11 cellular contexts compared by ENCODE assay signal in the genomic region with DNA sequence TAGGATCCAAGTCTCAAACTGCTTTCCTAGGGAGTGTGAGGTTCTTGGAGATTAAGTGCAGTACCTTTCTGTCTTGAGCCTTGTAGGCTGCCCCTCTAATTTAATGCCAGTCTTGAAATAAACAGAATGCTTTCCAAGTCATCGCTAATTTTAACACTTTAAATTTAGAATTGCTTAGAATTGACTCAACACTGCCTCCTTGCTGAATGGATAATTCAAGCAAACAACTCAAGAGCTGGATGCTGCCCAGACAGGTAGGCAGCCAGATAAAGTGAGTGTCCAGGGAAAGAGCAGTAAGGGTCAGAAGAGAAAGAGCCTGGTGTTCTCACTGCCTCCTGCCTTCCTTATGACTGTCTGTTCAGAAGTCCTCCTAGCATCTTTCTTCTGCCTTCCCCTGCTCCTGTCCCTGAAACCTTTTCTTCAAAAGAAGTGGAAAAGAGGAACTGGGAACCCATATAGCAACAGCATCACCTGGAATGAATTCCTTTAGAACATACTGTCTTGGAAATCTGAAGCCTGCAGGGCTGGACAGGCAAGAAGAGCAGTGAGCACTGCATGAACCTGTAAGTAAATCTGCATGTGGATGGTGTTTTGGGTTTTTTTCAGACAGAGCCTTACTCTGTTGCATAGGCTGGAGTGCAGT.
A peak's percentile ranks its signal among the peaks of the same experiment; 100 is the strongest.
DNase-seq lines count a peak whose midpoint lies in the region; TF ChIP-seq lines count a peak whose summit lies in the region.
"Had no signal": no experiment of that assay in that cellular context is flagged by ENCODE, and none has a peak within 500 bp of the region (broad histone marks: within the 10 kb centered on the region; RNA-seq: fewer than 3 reads in every experiment).

No MANE protein-coding gene starts in this region.

- DNase-seq in cardiac fibroblast (ENCODE audit: low read depth in 2 of 2) (no peak), SKM-1 (lab: John Stamatoyannopoulos, UW; ENCODE audit: unreplicated experiment) (no peak), NCI-H146 (lab: John Stamatoyannopoulos, UW) (no peak), DMS79 treated with DMSO at 0.1 percent for 48 hours (lab: John Stamatoyannopoulos, UW) (no peak), AML-193 (lab: John Stamatoyannopoulos, UW) (no peak)
- DNase-seq: NCI-H2227 treated with DMSO at 0.1 percent for 48 hours; stimulated activated CD4-positive, alpha-beta T cell treated with anti-CD3 and anti-CD28 coated beads, Interleukin-2, amount 100 ng/mL, for 24 hours; T-helper 1 cell had no signal

- no peaks in the 10 kb centered on the region for H3K36me3 Mint-ChIP-seq in nephron (ENCODE audit: low read depth)

- no peak overlapping the region for H3K4me3 ChIP-seq in DOHH2 (ENCODE audit: low read length)
- no peak overlapping the region for H3K4me3 ChIP-seq in KMS-11 (IDR thresholded peaks at IDR 0.05; ENCODE audit: insufficient read depth, low read depth, low read length)
- H3K4me3 ChIP-seq in cardiac fibroblast (replicated peaks in 1 of 2; ENCODE audit: low read depth in 2 of 2, low read length in 2 of 2) = no peak overlapping the region

- H3K4me1 ChIP-seq in DOHH2 (ENCODE audit: control insufficient read depth, low read length) (peaks cover 27% of the 10 kb centered on the region), KMS-11 (ENCODE audit: low read depth, poor library complexity, severe bottlenecking) (peaks cover 13% of the 10 kb centered on the region)

- H3K27me3 ChIP-seq in DOHH2 (ENCODE audit: control insufficient read depth, low read length) (no peaks in the 10 kb centered on the region), KMS-11 (ENCODE audit: insufficient read depth, low read depth) (no peaks in the 10 kb centered on the region)

- peaks cover 32% of the 10 kb centered on the region for H3K4me1 Mint-ChIP-seq in nephron

- H3K4me2 ChIP-seq in DOHH2 (ENCODE audit: low read length) (no peak overlapping the region), KMS-11 (no peak overlapping the region)

- no peaks in the 10 kb centered on the region for H4K20me1 ChIP-seq in DOHH2 (ENCODE audit: control insufficient read depth, insufficient read depth, low read depth, low read length)
- no peaks in the 10 kb centered on the region for H4K20me1 ChIP-seq in KMS-11 (ENCODE audit: insufficient read depth)

- H3K27ac ChIP-seq in DOHH2 (ENCODE audit: low read depth, low read length) (no peak overlapping the region), KMS-11 (no peak overlapping the region)

- H3K79me2 ChIP-seq in DOHH2 (ENCODE audit: control insufficient read depth, low read length) (peaks cover 51% of the 10 kb centered on the region), KMS-11 (ENCODE audit: insufficient read depth, low read depth) (peaks cover 26% of the 10 kb centered on the region)

- no peak overlapping the region for H2AFZ ChIP-seq in KMS-11 (ENCODE audit: low read depth)

- no peaks in the 10 kb centered on the region for H3K9me3 ChIP-seq in DOHH2 (ENCODE audit: control insufficient read depth, insufficient read depth, low read length)

- H3K9me3 Mint-ChIP-seq in nephron = no peaks in the 10 kb centered on the region

- no peaks in the 10 kb centered on the region for H3K9me2 ChIP-seq in DOHH2 (replicated peaks; ENCODE audit: control insufficient read depth, low read length)

- peak overlapping the region; percentile 31 to 96 (median 68) for H3K4me3 Mint-ChIP-seq in nephron

- H3K27me3 Mint-ChIP-seq in nephron (ENCODE audit: low read depth) = no peaks in the 10 kb centered on the region

- peak overlapping the region in 1 of 3 experiments; percentile 36 for H3K27ac Mint-ChIP-seq in nephron

- peaks cover 22% of the 10 kb centered on the region; the same call in 1 of the 2 replicates for H3K36me3 ChIP-seq in DOHH2 (ENCODE audit: control insufficient read depth, low read length)
- no peaks in the 10 kb centered on the region for H3K36me3 ChIP-seq in KMS-11 (ENCODE audit: insufficient read depth)

- H3K9ac ChIP-seq in KMS-11 = no peak overlapping the region

- peaks cover 6% of the 10 kb centered on the region; the same call in 1 of the 2 replicates for H3F3A ChIP-seq in DOHH2 (ENCODE audit: control insufficient read depth, insufficient read depth)

- TF ChIP-seq CTCF in DOHH2 (IDR thresholded peaks at IDR 0.05; ENCODE audit: low read depth, low read length, poor library complexity, severe bottlenecking) (peak; percentile 36), KMS-11 (conservative IDR thresholded peaks at IDR 0.05; ENCODE audit: low read depth, low read length) (0 out of 2 replicates have a peak, but pooled peaks have one; percentile 24), cardiac fibroblast (IDR thresholded peaks at IDR 0.05; ENCODE audit: low read depth, low read length) (peak; percentile 16), nephron (IDR thresholded peaks at IDR 0.05; ENCODE audit: unreplicated experiment in 3 of 3) (peak in 1 of 3 experiments; percentile 15)
